In the genomic region with DNA sequence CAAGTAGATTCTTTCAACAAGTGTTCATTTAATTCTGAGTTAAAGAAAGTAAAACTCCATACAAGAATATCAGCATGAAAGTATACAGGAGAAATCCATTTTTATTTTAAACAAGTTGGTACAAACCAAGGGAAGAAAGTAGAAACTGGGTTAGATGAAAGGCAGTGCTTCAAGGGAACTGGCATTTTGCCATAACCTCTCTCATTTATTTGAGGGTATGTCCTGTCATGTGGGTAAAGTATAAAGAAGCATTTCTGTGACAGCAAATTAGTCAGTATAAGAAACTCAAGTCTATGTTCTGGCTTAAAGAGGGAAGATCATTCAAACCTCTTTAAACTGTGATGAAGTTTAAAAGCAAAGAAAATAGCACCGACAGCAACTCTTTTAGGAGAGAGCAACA, we compare ENCODE assay signal across 22 cellular contexts. TPM values are rescaled to one million over a fixed set of nuclear protein-coding genes. Genes with fewer than 3 reads are reported as not detected.
A peak's percentile ranks its signal among the peaks of the same experiment; 100 is the strongest.
DNase-seq lines count a peak whose midpoint lies in the region; ATAC-seq and TF ChIP-seq lines count a peak whose summit lies in the region.
"Had no signal": no experiment of that assay in that cellular context is flagged by ENCODE, and none has a peak within 500 bp of the region (broad histone marks: within the 10 kb centered on the region; RNA-seq: fewer than 3 reads in every experiment).

No MANE protein-coding gene starts in this region.

- no peaks in the 10 kb centered on the region for H3K79me2 ChIP-seq in DND-41 (ENCODE audit: insufficient read depth, low read length)

- H3K9me3 ChIP-seq in A673 (ENCODE audit: low read depth, low read length, poor library complexity, severe bottlenecking) (no peaks in the 10 kb centered on the region), DND-41 (ENCODE audit: insufficient read depth, low read length, severe bottlenecking) (no peaks in the 10 kb centered on the region)
- H3K9me3 ChIP-seq: Peyer's patch had no signal

- H3K9ac ChIP-seq in DND-41 (ENCODE audit: low read depth, low read length): no peak overlapping the region

- BruUV-seq in A673 (replicated peaks; lab: Mats Ljungman, UMichigan): no TSS peak

- no peak overlapping the region for H3K27ac ChIP-seq in A673 (ENCODE audit: low read depth, low read length, poor library complexity, severe bottlenecking)
- H3K27ac ChIP-seq in DND-41 (ENCODE audit: low read length): no peak overlapping the region
- H3K27ac ChIP-seq: Peyer's patch had no signal

- DNase-seq in A673 (ENCODE audit: low spot score) (peak; percentile 59), DND-41 (peak; percentile 53), OCI-M1 (lab: John Stamatoyannopoulos, UW) (peak; percentile 36), foreskin melanocyte (peak; percentile 80), kidney glomerular epithelial cell (lab: John Stamatoyannopoulos, UW) (no peak), glomerular visceral epithelial cell (ENCODE audit: extremely low spot score) (no peak)
- DNase-seq: CD4-positive, CD25-positive, alpha-beta regulatory T cell; COR-L47; DMS 273 treated with DMSO at 0.1 percent for 48 hours; DMS79 treated with DMSO at 0.1 percent for 48 hours; IMR-90; MV-4-11; NCI-H1417; NCI-H1694 treated with DMSO at 0.1 percent for 48 hours; NCI-H2081 treated with DMSO at 0.1 percent for 48 hours; NCI-H526; Peyer's patch; T-helper 1 cell had no signal

- POLR2A ChIA-PET in A673 (lab: Charles Lee; ENCODE audit: low non-redundant PET): no interaction called here

- H4K20me1 ChIP-seq in DND-41 (ENCODE audit: insufficient read depth, low read length): no peaks in the 10 kb centered on the region

- peak overlapping the region; percentile 14; the same call in 1 of the 2 replicates for H3K4me2 ChIP-seq in DND-41 (ENCODE audit: insufficient read depth, low read length)

- H3K4me1 ChIP-seq in A673 (ENCODE audit: insufficient read depth, low read length, poor library complexity, severe bottlenecking) (peaks cover 34% of the 10 kb centered on the region), DND-41 (ENCODE audit: insufficient read depth, low read length) (peaks cover 31% of the 10 kb centered on the region)
- H3K4me1 ChIP-seq: Peyer's patch had no signal

- H3K36me3 ChIP-seq in A673 (ENCODE audit: insufficient read depth, low read length, poor library complexity, severe bottlenecking): peaks cover 11% of the 10 kb centered on the region
- H3K36me3 ChIP-seq in DND-41 (ENCODE audit: insufficient read depth, low read length): no peaks in the 10 kb centered on the region
- H3K36me3 ChIP-seq: Peyer's patch had no signal

- H3K27me3 ChIP-seq in A673 (replicated peaks; ENCODE audit: insufficient read depth, low read depth, low read length, poor library complexity): no peaks in the 10 kb centered on the region
- H3K27me3 ChIP-seq in DND-41 (ENCODE audit: insufficient read depth, low read length, poor library complexity): no peaks in the 10 kb centered on the region
- H3K27me3 ChIP-seq: Peyer's patch had no signal

- CTCF ChIA-PET in A673 (lab: Charles Lee): no interaction called here

- intact Hi-C loops in A673 (cut with micrococcal nuclease; ENCODE audit: unreplicated experiment): no loop called here

- peak; percentile 97 for ATAC-seq in DND-41 (ENCODE audit: insufficient read depth, low read depth)
- no peak for ATAC-seq in GM19452 (IDR thresholded peaks at IDR 0.05; ENCODE audit: unreplicated experiment)
- ATAC-seq: GM12878, HCT116 had no signal

- H2AFZ ChIP-seq in DND-41 (ENCODE audit: low read depth, low read length): no peak overlapping the region

- H3K4me3 ChIP-seq in A673 (ENCODE audit: low read depth, low read length, poor library complexity, severe bottlenecking) (no peak overlapping the region), DND-41 (ENCODE audit: low read depth in 1 of 2, low read length in 2 of 2) (no peak overlapping the region)
- H3K4me3 ChIP-seq: GM12878, Peyer's patch had no signal

- no peak for TF ChIP-seq CTCF in A673 (conservative IDR thresholded peaks at IDR 0.05; ENCODE audit: low read depth, low read length)
- no peak for TF ChIP-seq CTCF in DND-41 (IDR thresholded peaks at IDR 0.05; ENCODE audit: borderline replicate concordance, extremely low read depth, low read length, poor library complexity, severe bottlenecking)

RNA-seq across cellular contexts. Expression of a gene that starts 32.0 kb away (rescaled TPM):
- total RNA-seq in A673 (2021): 85.0 and 88.7 TPM in 2 replicates
- total RNA-seq: CD4-positive, CD25-positive, alpha-beta regulatory T cell; GM12878; IMR-90; M059J had no signal

Comparison
In these comparisons a context has a peak if more than half of its experiments do, and no peak if none do; other contexts are left out.
1. DNase-seq: peak in A673 (single experiment), DND-41 (single experiment), OCI-M1 (single experiment) and foreskin melanocyte (single experiment); none in kidney glomerular epithelial cell (single experiment) and glomerular visceral epithelial cell (single experiment).